9 cellular contexts compared by ENCODE assay signal in the genomic region with DNA sequence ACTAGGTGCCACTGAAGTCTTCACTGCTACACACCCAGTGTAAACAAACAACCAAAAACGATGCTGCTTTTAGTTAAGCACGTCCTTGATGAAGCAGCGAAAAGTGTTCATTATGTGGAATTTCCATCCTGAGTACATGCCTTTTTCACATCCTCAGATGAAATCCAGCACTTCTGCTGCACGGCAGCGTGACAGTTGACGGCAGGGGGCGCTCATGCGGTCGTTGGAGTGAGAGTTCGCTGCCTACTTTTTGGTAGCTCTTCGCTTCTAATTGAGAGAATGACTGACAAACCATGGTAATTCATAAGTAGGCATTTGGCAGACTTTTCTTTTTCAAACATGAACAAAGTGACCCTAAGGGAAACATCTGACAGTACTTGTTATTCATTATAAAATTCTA. TPM values are rescaled to one million over a fixed set of nuclear protein-coding genes. Genes with fewer than 3 reads are reported as not detected.
DNase-seq lines count a peak whose midpoint lies in the region; ATAC-seq and TF ChIP-seq lines count a peak whose summit lies in the region.
"Had no signal": no experiment of that assay in that cellular context is flagged by ENCODE, and none has a peak within 500 bp of the region (broad histone marks: within the 10 kb centered on the region; RNA-seq: fewer than 3 reads in every experiment).

No MANE protein-coding gene starts in this region.

- no peaks in the 10 kb centered on the region for H3K36me3 Mint-ChIP-seq in natural killer cell treated with Interleukin-12 subunit alpha and Interleukin-12 subunit beta and Interleukin-15 and Interleukin-18, amount 100 ng/mL, for 72 hours
- H3K36me3 Mint-ChIP-seq: memory B cell had no signal

- H3K4me3 Mint-ChIP-seq in natural killer cell treated with Interleukin-12 subunit alpha and Interleukin-12 subunit beta and Interleukin-15 and Interleukin-18, amount 100 ng/mL, for 72 hours = no peak overlapping the region
- H3K4me3 Mint-ChIP-seq: memory B cell had no signal

- no peak overlapping the region for H3K27ac Mint-ChIP-seq in natural killer cell treated with Interleukin-12 subunit alpha and Interleukin-12 subunit beta and Interleukin-15 and Interleukin-18, amount 100 ng/mL, for 72 hours
- H3K27ac Mint-ChIP-seq: memory B cell had no signal

- ATAC-seq in HG02763 (IDR thresholded peaks at IDR 0.05; ENCODE audit: unreplicated experiment) = no peak
- no peak for ATAC-seq in natural killer cell treated with Interleukin-12 subunit alpha and Interleukin-12 subunit beta and Interleukin-15 and Interleukin-18, amount 100 ng/mL, for 72 hours

- no peak overlapping the region for H3K27ac ChIP-seq in ascending aorta

- DNase-seq in NCI-H2171 (lab: John Stamatoyannopoulos, UW) = peak; percentile 32
- DNase-seq in ascending aorta (ENCODE audit: low spot score in 2 of 2) = no peak
- DNase-seq in stimulated activated CD4-positive, alpha-beta T cell treated with anti-CD3 and anti-CD28 coated beads, Interleukin-4, amount 100 ng/mL, for 48 hours (ENCODE audit: low read depth in 2 of 2) = peak; percentile 17 to 26
- no peak for DNase-seq in NCI-H128 (lab: John Stamatoyannopoulos, UW; ENCODE audit: unreplicated experiment)
- no peak for DNase-seq in natural killer cell treated with Interleukin-12 subunit alpha and Interleukin-12 subunit beta and Interleukin-15 and Interleukin-18, amount 100 ng/mL, for 72 hours (ENCODE audit: low spot score)

- H3K9ac ChIP-seq in ES-I3 (ENCODE audit: low read depth, low read length) (peak overlapping the region; percentile 2; the same call in 1 of the 2 replicates), iPS-15b (ENCODE audit: low read depth, low read length) (no peak overlapping the region)

- peak in 2 of 3 experiments; percentile 18 to 49 for TF ChIP-seq CTCF in ascending aorta (IDR thresholded peaks at IDR 0.05)

- intact Hi-C loops in ascending aorta (cut with DNase I) = no loop called here

- H3K27me3 ChIP-seq in ascending aorta = no peaks in the 10 kb centered on the region
- no peaks in the 10 kb centered on the region for H3K27me3 ChIP-seq in iPS-15b (ENCODE audit: control insufficient read depth, insufficient read depth, low read length)

- no peaks in the 10 kb centered on the region for H3K4me1 ChIP-seq in ES-I3 (ENCODE audit: insufficient read depth, low read length)
- H3K4me1 ChIP-seq in ascending aorta = no peaks in the 10 kb centered on the region
- no peaks in the 10 kb centered on the region for H3K4me1 ChIP-seq in iPS-15b (ENCODE audit: control insufficient read depth, insufficient read depth, low read length)

- H3K9me3 Mint-ChIP-seq in natural killer cell treated with Interleukin-12 subunit alpha and Interleukin-12 subunit beta and Interleukin-15 and Interleukin-18, amount 100 ng/mL, for 72 hours = no peaks in the 10 kb centered on the region

- no peaks in the 10 kb centered on the region for H3K27me3 Mint-ChIP-seq in natural killer cell treated with Interleukin-12 subunit alpha and Interleukin-12 subunit beta and Interleukin-15 and Interleukin-18, amount 100 ng/mL, for 72 hours
- H3K27me3 Mint-ChIP-seq: memory B cell had no signal

- H3K4me3 ChIP-seq in ascending aorta = no peak overlapping the region
- H3K4me3 ChIP-seq in iPS-15b (ENCODE audit: low read depth, low read length) = peak overlapping the region; percentile 38

- H3K9me3 ChIP-seq in ES-I3 (ENCODE audit: control insufficient read depth, insufficient read depth, low read length) (no peaks in the 10 kb centered on the region), ascending aorta (no peaks in the 10 kb centered on the region), iPS-15b (ENCODE audit: control insufficient read depth, insufficient read depth, low read length) (no peaks in the 10 kb centered on the region)

- no peaks in the 10 kb centered on the region for H3K4me1 Mint-ChIP-seq in natural killer cell treated with Interleukin-12 subunit alpha and Interleukin-12 subunit beta and Interleukin-15 and Interleukin-18, amount 100 ng/mL, for 72 hours (ENCODE audit: low read depth in 2 of 2)
- H3K4me1 Mint-ChIP-seq: memory B cell had no signal

- H3K36me3 ChIP-seq in ES-I3 (ENCODE audit: insufficient read depth, low read length) = no peaks in the 10 kb centered on the region
- no peaks in the 10 kb centered on the region for H3K36me3 ChIP-seq in ascending aorta
- H3K36me3 ChIP-seq in iPS-15b (ENCODE audit: control insufficient read depth, insufficient read depth, low read length) = no peaks in the 10 kb centered on the region

RNA-seq across cellular contexts. Expression of a gene that starts 55.2 kb away (rescaled TPM):
- not detected for total RNA-seq in ascending aorta
- not detected for total RNA-seq in natural killer cell treated with Interleukin-12 subunit alpha and Interleukin-12 subunit beta and Interleukin-15 and Interleukin-18, amount 100 ng/mL, for 72 hours

Comparison
In these comparisons a context has a peak if more than half of its experiments do, and no peak if none do; other contexts are left out.
1. DNase-seq: peak in NCI-H2171 (single experiment) and stimulated activated CD4-positive, alpha-beta T cell treated with anti-CD3 and anti-CD28 coated beads, Interleukin-4, amount 100 ng/mL, for 48 hours (2 of 2); none in ascending aorta (0 of 2), NCI-H128 (single experiment) and natural killer cell treated with Interleukin-12 subunit alpha and Interleukin-12 subunit beta and Interleukin-15 and Interleukin-18, amount 100 ng/mL, for 72 hours (single experiment).